In genomic region chr12:124386661-124387509, GRCh38 we compare ENCODE assay signal across 10 cellular contexts.
DNase-seq lines count a peak whose midpoint lies in the region; ATAC-seq, FAIRE-seq and TF ChIP-seq lines count a peak whose summit lies in the region.
"Had no signal": no experiment of that assay in that cellular context is flagged by ENCODE, and none has a peak within 500 bp of the region (broad histone marks: within the 10 kb centered on the region; RNA-seq: fewer than 3 reads in every experiment).

No MANE protein-coding gene starts in this region.

- ATAC-seq in GM12878 (no peak), GM21717 (IDR thresholded peaks at IDR 0.05; ENCODE audit: unreplicated experiment) (no peak), foreskin keratinocyte (no peak)

- POLR2A ChIA-PET in GM12878 (lab: Charles Lee) = no interaction called here

- H3K4me3 ChIP-seq in GM12878 = no peak overlapping the region
- peak overlapping the region in 1 of 2 donors; percentile 70 for H3K4me3 ChIP-seq in kidney (ENCODE audit: low read length in 2 of 2)
- peak overlapping the region; percentile 57 for H3K4me3 ChIP-seq in smooth muscle cell

- H3K79me2 ChIP-seq in GM12878 (ENCODE audit: control insufficient read depth, insufficient read depth, low read length) (no peaks in the 10 kb centered on the region; the same call in 1 of the 2 replicates), smooth muscle cell (ENCODE audit: low read depth) (peaks cover 46% of the 10 kb centered on the region)

- H3K36me3 ChIP-seq in GM12878 (ENCODE audit: control insufficient read depth in 2 of 2, insufficient read depth in 2 of 2, low read length in 1 of 2) (peaks cover 7 to 32% of the 10 kb centered on the region in 2 experiments; a peak in 3 of 4 replicates), kidney (ENCODE audit: control insufficient read depth in 1 of 2, insufficient read depth in 2 of 2, low read length in 2 of 2) (peaks cover 11 to 13% of the 10 kb centered on the region in 2 donors), smooth muscle cell (ENCODE audit: low read depth) (no peaks in the 10 kb centered on the region)

- intact Hi-C loops in GM12878 (cut with micrococcal nuclease; ENCODE audit: unreplicated experiment) = no loop called here
- intact Hi-C loops in kidney (cut with DNase I) = no loop called here

- TSS peak; percentile 45 for BruUV-seq in GM12878 (replicated peaks; lab: Mats Ljungman, UMichigan)

- H2AFZ ChIP-seq in GM12878 (ENCODE audit: control insufficient read depth, low read depth, low read length) (no peak overlapping the region), smooth muscle cell (ENCODE audit: low read depth) (no peak overlapping the region)

- TF ChIP-seq EP300 in GM12878 (IDR thresholded peaks at IDR 0.05; ENCODE audit: borderline replicate concordance in 1 of 2, control insufficient read depth in 1 of 2, low read depth in 2 of 2, low read length in 2 of 2) = no peak

- H3K9ac ChIP-seq in GM12878 (ENCODE audit: control insufficient read depth, insufficient read depth, low read length) (no peak overlapping the region), kidney (ENCODE audit: low read length in 2 of 2) (peak overlapping the region in 1 of 2 donors; percentile 46), smooth muscle cell (ENCODE audit: low read depth) (peak overlapping the region; percentile 12)

- TF ChIP-seq CTCF in GM12878 (IDR thresholded peaks at IDR 0.05 in 2 of 3, conservative IDR thresholded peaks at IDR 0.05 in 1 of 3; ENCODE audit: control insufficient read depth in 2 of 3, extremely low read depth in 1 of 3, insufficient read depth in 1 of 3, low read depth in 3 of 3, low read length in 3 of 3) (no peak), kidney (IDR thresholded peaks at IDR 0.05; ENCODE audit: borderline replicate concordance, extremely low read depth, insufficient read depth) (no peak), smooth muscle cell (IDR thresholded peaks at IDR 0.05; ENCODE audit: borderline replicate concordance, insufficient read depth, poor library complexity, severe bottlenecking) (no peak), foreskin keratinocyte (conservative IDR thresholded peaks at IDR 0.05) (no peak), GM13976 (IDR thresholded peaks at IDR 0.05; ENCODE audit: borderline replicate concordance, control extremely low read depth, extremely low read depth, insufficient read depth, missing control alignments) (no peak)

- 91% methylated on average over 22 of the region's 22 CpGs for WGBS in GM12878 (ENCODE audit: insufficient coverage, insufficient replicate concordance, low lambda C conversion rate, missing lambda C conversion rate)
- WGBS in smooth muscle cell (ENCODE audit: low lambda C conversion rate) = 56% methylated on average over 21 of the region's 22 CpGs

- RAD21 ChIA-PET in GM12878 (lab: Charles Lee; ENCODE audit: unreplicated experiment) = no interaction called here

- peaks cover 23% of the 10 kb centered on the region for H3K4me1 ChIP-seq in GM12878 (ENCODE audit: control insufficient read depth, insufficient read depth, low read length)
- peaks cover 31 to 51% of the 10 kb centered on the region in 2 donors for H3K4me1 ChIP-seq in kidney (ENCODE audit: control insufficient read depth in 1 of 2, insufficient read depth in 1 of 2, low read depth in 1 of 2, low read length in 2 of 2)
- H3K4me1 ChIP-seq in smooth muscle cell (ENCODE audit: low read depth) = peaks cover 23% of the 10 kb centered on the region
- H3K4me1 ChIP-seq in foreskin keratinocyte = peaks cover 42% of the 10 kb centered on the region

- no peaks in the 10 kb centered on the region for H4K20me1 ChIP-seq in GM12878 (ENCODE audit: control insufficient read depth, insufficient read depth)
- peaks cover 93% of the 10 kb centered on the region for H4K20me1 ChIP-seq in smooth muscle cell (ENCODE audit: low read depth)

- in situ Hi-C loops in GM12878 (cut with MboI) (no loop called here), GM13976 (cut with MboI; ENCODE audit: low sequenced_read_pairs, unreplicated experiment) (loop anchor here (25.0 kb wide), 1 partner anchor 375 kb away; no protein-coding TSS in a partner anchor)

- H3F3A ChIP-seq in smooth muscle cell (ENCODE audit: low read depth) = peaks cover 25% of the 10 kb centered on the region

- H3K9me3 ChIP-seq in GM12878 (replicated peaks; ENCODE audit: control insufficient read depth, insufficient read depth, low read length) (no peaks in the 10 kb centered on the region), kidney (ENCODE audit: control insufficient read depth in 1 of 2, low read length in 2 of 2) (no peaks in the 10 kb centered on the region), smooth muscle cell (replicated peaks; ENCODE audit: low read depth) (no peaks in the 10 kb centered on the region)

- SMC1A ChIA-PET in GM12878 (lab: Charles Lee; ENCODE audit: uncharacterized antibody, unreplicated experiment) = interaction anchor here (0.6 kb wide), 1 partner anchor 1980 kb away, joined by 3 read pairs; no protein-coding TSS in a partner anchor

- peak; percentile 53 for DNase-seq in ELR (ENCODE audit: low read depth)
- no peak for DNase-seq in GM12878 (ENCODE audit: low read depth, low spot score)
- DNase-seq in kidney = no peak
- no peak for DNase-seq in smooth muscle cell (lab: John Stamatoyannopoulos, UW; ENCODE audit: unreplicated experiment)
- DNase-seq in foreskin keratinocyte = no peak
- no peak for DNase-seq in GM13976 (ENCODE audit: low spot score)
- DNase-seq in RPMI8226 = no peak
- DNase-seq: NCI-H774, WERI-Rb-1 had no signal

- no peak for TF ChIP-seq POLR2A in GM12878 (IDR thresholded peaks at IDR 0.05; ENCODE audit: low read depth, low read length)

- H3K27me3 ChIP-seq in GM12878 (replicated peaks in 1 of 2; ENCODE audit: control insufficient read depth in 2 of 2, insufficient read depth in 2 of 2, low read length in 1 of 2) = no peaks in the 10 kb centered on the region
- H3K27me3 ChIP-seq in smooth muscle cell (ENCODE audit: low read depth) = no peaks in the 10 kb centered on the region
- H3K27me3 ChIP-seq in foreskin keratinocyte = no peaks in the 10 kb centered on the region

- no peak for TF ChIP-seq RAD21 in GM12878 (IDR thresholded peaks at IDR 0.05; ENCODE audit: insufficient read depth, low read depth, low read length)

- H3K27ac ChIP-seq in GM12878 (ENCODE audit: control insufficient read depth, insufficient read depth) (no peak overlapping the region), kidney (ENCODE audit: low read depth in 2 of 2, low read length in 2 of 2) (peak overlapping the region; percentile 87 to 89), smooth muscle cell (ENCODE audit: low read depth) (peak overlapping the region; percentile 83), foreskin keratinocyte (no peak overlapping the region)
- H3K27ac ChIP-seq: WERI-Rb-1 had no signal

- CTCF ChIA-PET in GM12878 (lab: Yijun Ruan, JAX) = interaction anchor here (1.2 kb wide), 1 partner anchor 385 kb away, joined by 3 read pairs; no protein-coding TSS in a partner anchor

- no peak overlapping the region for H3K4me2 ChIP-seq in GM12878 (ENCODE audit: control insufficient read depth, insufficient read depth)
- peak overlapping the region; percentile 96 for H3K4me2 ChIP-seq in smooth muscle cell

- FAIRE-seq in GM12878 (lab: Jason Lieb, UNC) (no peak), kidney (lab: Jason Lieb, UNC) (no peak)

TF ChIP-seq in GM12878, 131 proteins besides CTCF, POLR2A, EP300 and RAD21:
- TF ChIP-seq HSF1 (IDR thresholded peaks at IDR 0.05; ENCODE audit: low read depth, low read length) (no peak), ZNF24 (IDR thresholded peaks at IDR 0.05) (peak; percentile 77)

Comparison
In these comparisons a context has a peak if more than half of its experiments do, and no peak if none do; other contexts are left out.
1. H3K27ac ChIP-seq: peak in kidney (2 of 2) and smooth muscle cell (single experiment); none in GM12878 (single experiment) and foreskin keratinocyte (single experiment).